15 cellular contexts compared by ENCODE assay signal in genomic region chr7:99201027-99201426, GRCh38. TPM values are rescaled to one million over a fixed set of nuclear protein-coding genes. Genes with fewer than 3 reads are reported as not detected.
DNase-seq lines count a peak whose midpoint lies in the region; ATAC-seq and TF ChIP-seq lines count a peak whose summit lies in the region.
"Had no signal": no experiment of that assay in that cellular context is flagged by ENCODE, and none has a peak within 500 bp of the region (broad histone marks: within the 10 kb centered on the region; RNA-seq: fewer than 3 reads in every experiment).

No MANE protein-coding gene starts in this region.

- in situ Hi-C loops in GM13977 (cut with MboI; ENCODE audit: low pct_unique_long_range_greater_than_20kb, low sequenced_read_pairs, unreplicated experiment), result no loop called here

- no peaks in the 10 kb centered on the region for H3K4me1 ChIP-seq in lower lobe of right lung
- H3K4me1 ChIP-seq: pancreas had no signal

- H3K4me3 ChIP-seq in epithelial cell of esophagus (ENCODE audit: low read length) (no peak overlapping the region), lower lobe of right lung (no peak overlapping the region), WERI-Rb-1 (ENCODE audit: low read depth, low read length) (no peak overlapping the region)
- H3K4me3 ChIP-seq: pancreas had no signal

- no peaks in the 10 kb centered on the region for H3K36me3 ChIP-seq in lower lobe of right lung
- no peaks in the 10 kb centered on the region for H3K36me3 ChIP-seq in WERI-Rb-1
- H3K36me3 ChIP-seq: pancreas had no signal

- ATAC-seq in lower lobe of right lung, result peak; percentile 49 to 82

- no peak for TF ChIP-seq CTCF in epithelial cell of esophagus (IDR thresholded peaks at IDR 0.05; ENCODE audit: insufficient read depth, low read depth, low read length, missing control alignments)
- no peak for TF ChIP-seq CTCF in lower lobe of right lung (IDR thresholded peaks at IDR 0.05)
- no peak for TF ChIP-seq CTCF in GM13977 (IDR thresholded peaks at IDR 0.05; ENCODE audit: extremely low read depth, insufficient read depth, missing control alignments)
- no peak for TF ChIP-seq CTCF in WERI-Rb-1 (IDR thresholded peaks at IDR 0.05; ENCODE audit: low read depth, low read length)

- intact Hi-C loops in lower lobe of right lung (cut with DNase I), result no loop called here

- DNase-seq in AG20443 (ENCODE audit: low spot score) (peak; percentile 79), M059J (ENCODE audit: low read depth) (peak; percentile 94), epithelial cell of esophagus (ENCODE audit: low read depth) (peak; percentile 99), lower lobe of right lung (no peak), GM13977 (ENCODE audit: low spot score) (no peak), Kasumi-1 (lab: John Stamatoyannopoulos, UW) (no peak), WERI-Rb-1 (no peak), substantia nigra (lab: John Stamatoyannopoulos, UW) (no peak)
- DNase-seq: activated CD4-positive, alpha-beta memory T cell treated with anti-CD3 and anti-CD28 coated beads for 36 hours; CD4-positive, CD25-positive, alpha-beta regulatory T cell; head of caudate nucleus; NCI-H1417 treated with DMSO at 0.1 percent for 48 hours; NCI-H82; pancreas had no signal

- H3K27ac ChIP-seq in lower lobe of right lung (no peak overlapping the region), WERI-Rb-1 (no peak overlapping the region), substantia nigra (ENCODE audit: low read depth, low read length, poor library complexity, severe bottlenecking) (no peak overlapping the region)

- H3K9me3 ChIP-seq in lower lobe of right lung, result peaks cover 9% of the 10 kb centered on the region
- no peaks in the 10 kb centered on the region for H3K9me3 ChIP-seq in WERI-Rb-1 (ENCODE audit: severe bottlenecking)
- H3K9me3 ChIP-seq: pancreas had no signal

- H3K27me3 ChIP-seq in lower lobe of right lung (ENCODE audit: low read depth), result no peaks in the 10 kb centered on the region
- H3K27me3 ChIP-seq in WERI-Rb-1 (ENCODE audit: insufficient read depth, low read depth, severe bottlenecking), result no peaks in the 10 kb centered on the region
- H3K27me3 ChIP-seq: pancreas had no signal

RNA-seq across cellular contexts. Expression of gene KPNA7, which starts 6.9 kb away (rescaled TPM):
- not detected in 2 replicates for total RNA-seq in M059J (2014; rRNA removed; shearing (Covaris generic))
- total RNA-seq in lower lobe of right lung, result 0.71 TPM
- total RNA-seq: activated CD4-positive, alpha-beta memory T cell treated with anti-CD3 and anti-CD28 coated beads for 36 hours; CD4-positive, CD25-positive, alpha-beta regulatory T cell; T-helper 1 cell treated with Interleukin-12 subunit alpha and Interleukin-12 subunit beta and Interleukin-4 antibody, amounts not matched to agents 30 ng/mL and 1 ng/mL, for 36 hours had no signal

RNA-seq across cellular contexts. Expression of gene SMURF1, which starts 57.1 kb away (rescaled TPM):
- 12.7 and 21.1 TPM in 2 replicates for total RNA-seq in M059J (2014; rRNA removed; shearing (Covaris generic))
- 32.0 TPM for total RNA-seq in lower lobe of right lung

Comparison
In these comparisons a context has a peak if more than half of its experiments do, and no peak if none do; other contexts are left out.
1. DNase-seq: peak in AG20443 (single experiment), M059J (single experiment) and epithelial cell of esophagus (single experiment); none in lower lobe of right lung (single experiment), GM13977 (single experiment), Kasumi-1 (0 of 2), WERI-Rb-1 (single experiment) and substantia nigra (0 of 49).